31 cellular contexts compared by ENCODE assay signal in the genomic region with DNA sequence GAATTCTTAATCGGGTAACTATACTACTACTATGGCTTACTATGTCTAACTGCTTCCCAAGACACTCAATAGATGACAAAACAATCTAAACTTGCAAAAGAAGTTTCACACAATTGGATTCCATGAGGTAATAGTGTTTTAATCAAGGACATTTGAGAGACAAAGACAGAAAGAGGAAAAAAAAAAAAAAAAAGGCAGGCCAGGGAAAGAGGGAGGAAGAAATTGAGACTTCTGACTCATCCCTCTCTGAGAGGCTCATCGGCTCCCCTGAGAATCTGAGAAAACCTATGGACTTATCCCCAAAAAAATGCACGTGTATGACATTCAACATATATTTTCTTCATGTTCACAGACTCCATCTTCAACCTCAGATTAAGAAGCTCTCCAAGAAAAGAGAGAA.
DNase-seq lines count a peak whose midpoint lies in the region; ATAC-seq, FAIRE-seq and TF ChIP-seq lines count a peak whose summit lies in the region.
"Had no signal": no experiment of that assay in that cellular context is flagged by ENCODE, and none has a peak within 500 bp of the region (broad histone marks: within the 10 kb centered on the region; RNA-seq: fewer than 3 reads in every experiment).

No MANE protein-coding gene starts in this region.

- H3K9me3 Mint-ChIP-seq in activated naive CD4-positive, alpha-beta T cell treated with anti-CD3 and anti-CD28 coated beads, Interleukin-2, amount 50 U/mL, for 24 hours = no peaks in the 10 kb centered on the region
- H3K9me3 Mint-ChIP-seq in activated naive CD4-positive, alpha-beta T cell treated with anti-CD3 and anti-CD28 coated beads, Interleukin-2, amount 10 ng/mL, durations not matched to agents 7 days and 5 days = no peaks in the 10 kb centered on the region
- peaks cover 2% of the 10 kb centered on the region for H3K9me3 Mint-ChIP-seq in astrocyte (ENCODE audit: unreplicated experiment)
- no peaks in the 10 kb centered on the region for H3K9me3 Mint-ChIP-seq in naive thymus-derived CD4-positive, alpha-beta T cell
- H3K9me3 Mint-ChIP-seq: immature natural killer cell; T-helper 1 cell treated with Interleukin-12 subunit alpha and Interleukin-12 subunit beta and Interleukin-4 antibody, amounts not matched to agents 30 μg/mL and 1 μg/mL, for 36 hours; type B pancreatic cell had no signal

- H3K36me3 Mint-ChIP-seq in activated naive CD4-positive, alpha-beta T cell treated with anti-CD3 and anti-CD28 coated beads, Interleukin-2, amount 50 U/mL, for 24 hours = peaks cover 16% of the 10 kb centered on the region
- peaks cover 10% of the 10 kb centered on the region for H3K36me3 Mint-ChIP-seq in activated naive CD4-positive, alpha-beta T cell treated with anti-CD3 and anti-CD28 coated beads, Interleukin-2, amount 10 ng/mL, durations not matched to agents 7 days and 5 days
- no peaks in the 10 kb centered on the region for H3K36me3 Mint-ChIP-seq in astrocyte (ENCODE audit: low read depth, unreplicated experiment)
- peaks cover 0 to 39% (median 18%) of the 10 kb centered on the region in 5 donors for H3K36me3 Mint-ChIP-seq in naive thymus-derived CD4-positive, alpha-beta T cell

- no peak for FAIRE-seq in astrocyte (lab: Jason Lieb, UNC)
- FAIRE-seq: A204.1, D721Med, K562, small intestine had no signal

- POLR2A ChIA-PET in naive thymus-derived CD4-positive, alpha-beta T cell (lab: Charles Lee) = no interaction called here

- H3K27ac Mint-ChIP-seq in activated naive CD4-positive, alpha-beta T cell treated with anti-CD3 and anti-CD28 coated beads, Interleukin-2, amount 50 U/mL, for 24 hours = peak overlapping the region; percentile 55
- no peak overlapping the region for H3K27ac Mint-ChIP-seq in activated naive CD4-positive, alpha-beta T cell treated with anti-CD3 and anti-CD28 coated beads, Interleukin-2, amount 10 ng/mL, durations not matched to agents 7 days and 5 days
- peak overlapping the region; percentile 22 for H3K27ac Mint-ChIP-seq in astrocyte (ENCODE audit: unreplicated experiment)
- no peak overlapping the region for H3K27ac Mint-ChIP-seq in naive thymus-derived CD4-positive, alpha-beta T cell
- H3K27ac Mint-ChIP-seq: immature natural killer cell; T-helper 1 cell treated with Interleukin-12 subunit alpha and Interleukin-12 subunit beta and Interleukin-4 antibody, amounts not matched to agents 30 μg/mL and 1 μg/mL, for 36 hours; type B pancreatic cell had no signal

- H3K4me3 ChIP-seq in astrocyte (ENCODE audit: insufficient read depth, low read depth, low read length) (no peak overlapping the region), fibroblast of the aortic adventitia (ENCODE audit: low read depth, low read length) (no peak overlapping the region)
- no peak overlapping the region for H3K4me3 ChIP-seq in naive thymus-derived CD4-positive, alpha-beta T cell (ENCODE audit: low read length)
- H3K4me3 ChIP-seq: adrenal gland; BLaER1 treated with 17β-estradiol and CSF1 and Interleukin-3, amounts not matched to agents 10 nM and 100 nM; esophagus squamous epithelium; K562; psoas muscle had no signal

- no peaks in the 10 kb centered on the region for H3K9me3 ChIP-seq in astrocyte (ENCODE audit: insufficient read depth, low read depth, low read length)
- no peaks in the 10 kb centered on the region for H3K9me3 ChIP-seq in naive thymus-derived CD4-positive, alpha-beta T cell (ENCODE audit: control insufficient read depth in 2 of 3, low read length in 3 of 3)
- H3K9me3 ChIP-seq: adrenal gland, esophagus squamous epithelium had no signal

- ATAC-seq in naive thymus-derived CD4-positive, alpha-beta T cell = no peak
- ATAC-seq: K562; left ventricle myocardium superior; PC-3; psoas muscle; stimulated activated naive CD8-positive, alpha-beta T cell treated with anti-CD3 and anti-CD28 coated beads, Interleukin-15, amount 100 ng/mL, for 72 hours had no signal

- TF ChIP-seq CTCF in astrocyte (IDR thresholded peaks at IDR 0.05; ENCODE audit: insufficient read depth, low read depth, low read length) (no peak), fibroblast of the aortic adventitia (IDR thresholded peaks at IDR 0.05; ENCODE audit: insufficient read depth, low read length) (no peak)

- no peaks in the 10 kb centered on the region for H3K27me3 ChIP-seq in astrocyte (ENCODE audit: insufficient read depth, low read length)
- H3K27me3 ChIP-seq in naive thymus-derived CD4-positive, alpha-beta T cell (ENCODE audit: control insufficient read depth in 2 of 2, insufficient read depth in 2 of 2, low read length in 2 of 2) = no peaks in the 10 kb centered on the region
- H3K27me3 ChIP-seq: adrenal gland; BLaER1 treated with 17β-estradiol and CSF1 and Interleukin-3, amounts not matched to agents 10 nM and 100 nM; esophagus squamous epithelium had no signal

- no peak overlapping the region for H3K4me3 Mint-ChIP-seq in activated naive CD4-positive, alpha-beta T cell treated with anti-CD3 and anti-CD28 coated beads, Interleukin-2, amount 50 U/mL, for 24 hours
- H3K4me3 Mint-ChIP-seq in activated naive CD4-positive, alpha-beta T cell treated with anti-CD3 and anti-CD28 coated beads, Interleukin-2, amount 10 ng/mL, durations not matched to agents 7 days and 5 days = no peak overlapping the region
- H3K4me3 Mint-ChIP-seq in astrocyte (ENCODE audit: unreplicated experiment) = no peak overlapping the region
- no peak overlapping the region for H3K4me3 Mint-ChIP-seq in naive thymus-derived CD4-positive, alpha-beta T cell
- H3K4me3 Mint-ChIP-seq: immature natural killer cell; stimulated activated naive CD8-positive, alpha-beta T cell treated with anti-CD3 and anti-CD28 coated beads, Interleukin-15, amount 100 ng/mL, for 72 hours; T-helper 1 cell treated with Interleukin-12 subunit alpha and Interleukin-12 subunit beta and Interleukin-4 antibody, amounts not matched to agents 30 μg/mL and 1 μg/mL, for 36 hours; type B pancreatic cell had no signal

- H3K9ac ChIP-seq in astrocyte (ENCODE audit: low read length) = no peak overlapping the region
- H3K9ac ChIP-seq: BLaER1 treated with 17β-estradiol and CSF1 and Interleukin-3, amounts not matched to agents 10 nM and 100 nM had no signal

- no peak for DNase-seq in activated naive CD4-positive, alpha-beta T cell treated with anti-CD3 and anti-CD28 coated beads, Interleukin-2, amount 10 ng/mL, durations not matched to agents 7 days and 5 days
- DNase-seq in astrocyte (ENCODE audit: low read depth) (peak; percentile 8), fibroblast of the aortic adventitia (ENCODE audit: low read depth) (peak; percentile 14), NCI-H526 (lab: John Stamatoyannopoulos, UW) (no peak), NCI-H1092 treated with DMSO at 0.1 percent for 48 hours (lab: John Stamatoyannopoulos, UW) (no peak)
- DNase-seq in stimulated activated naive CD4-positive, alpha-beta T cell (lab: John Stamatoyannopoulos, UW) = no peak
- no peak for DNase-seq in naive thymus-derived CD4-positive, alpha-beta T cell
- DNase-seq: activated CD8-positive, alpha-beta memory T cell treated with anti-CD3 and anti-CD28 coated beads, Interleukin-2, amount 50 U/mL, for 48 hours; activated effector memory CD4-positive, alpha-beta T cell treated with Interleukin-2 at 50 U/mL for 16 hours; adrenal gland; effector memory CD4-positive, alpha-beta T cell; esophagus squamous epithelium; GDM1; immature natural killer cell; left ventricle myocardium superior; MV-4-11; NCI-H1694 treated with DMSO at 0.1 percent for 48 hours; NCI-H2227 treated with DMSO at 0.1 percent for 48 hours; PC-3; psoas muscle; small intestine; stimulated activated CD4-positive, alpha-beta T cell treated with anti-CD3 and anti-CD28 coated beads, Interleukin-4, amount 100 ng/mL, for 1 hour; stimulated activated naive CD8-positive, alpha-beta T cell treated with anti-CD3 and anti-CD28 coated beads, Interleukin-15, amount 100 ng/mL, for 72 hours had no signal

- no peak overlapping the region for H3K4me2 ChIP-seq in astrocyte (ENCODE audit: low read length)
- H3K4me2 ChIP-seq: BLaER1 treated with 17β-estradiol and CSF1 and Interleukin-3, amounts not matched to agents 10 nM and 100 nM had no signal

- CTCF ChIA-PET in activated naive CD4-positive, alpha-beta T cell treated with anti-CD3 and anti-CD28 coated beads, Interleukin-2, amount 10 ng/mL, durations not matched to agents 7 days and 5 days (lab: Charles Lee) = no interaction called here
- CTCF ChIA-PET in naive thymus-derived CD4-positive, alpha-beta T cell (lab: Charles Lee) = interaction anchor here (0.5 to 1.1 kb wide), 2 partner anchors 42 to 57 kb away, joined by 3 read pairs; no protein-coding TSS in a partner anchor

- no peaks in the 10 kb centered on the region for H3K36me3 ChIP-seq in astrocyte (ENCODE audit: insufficient read depth, low read length)
- H3K36me3 ChIP-seq in naive thymus-derived CD4-positive, alpha-beta T cell (ENCODE audit: control insufficient read depth in 2 of 3, insufficient read depth in 3 of 3, low read length in 3 of 3) = no peaks in the 10 kb centered on the region
- H3K36me3 ChIP-seq: adrenal gland had no signal

- intact Hi-C loops in naive thymus-derived CD4-positive, alpha-beta T cell (cut with micrococcal nuclease) = no loop called here

- H3K27ac ChIP-seq in astrocyte (ENCODE audit: low read depth, low read length) = no peak overlapping the region
- no peak overlapping the region for H3K27ac ChIP-seq in naive thymus-derived CD4-positive, alpha-beta T cell (ENCODE audit: low read depth, low read length)
- H3K27ac ChIP-seq: adrenal gland; BLaER1 treated with 17β-estradiol and CSF1 and Interleukin-3, amounts not matched to agents 10 nM and 100 nM; esophagus squamous epithelium; psoas muscle; VCaP had no signal

- no peaks in the 10 kb centered on the region for H3K79me2 ChIP-seq in astrocyte (ENCODE audit: insufficient read depth, low read length)

- H3K4me1 Mint-ChIP-seq in activated naive CD4-positive, alpha-beta T cell treated with anti-CD3 and anti-CD28 coated beads, Interleukin-2, amount 50 U/mL, for 24 hours = peaks cover 46% of the 10 kb centered on the region
- H3K4me1 Mint-ChIP-seq in activated naive CD4-positive, alpha-beta T cell treated with anti-CD3 and anti-CD28 coated beads, Interleukin-2, amount 10 ng/mL, durations not matched to agents 7 days and 5 days = no peaks in the 10 kb centered on the region
- peaks cover 9% of the 10 kb centered on the region for H3K4me1 Mint-ChIP-seq in astrocyte (ENCODE audit: low read depth, unreplicated experiment)
- H3K4me1 Mint-ChIP-seq in naive thymus-derived CD4-positive, alpha-beta T cell = peaks cover 7 to 42% (median 33%) of the 10 kb centered on the region in 7 donors

- H3K4me1 ChIP-seq in astrocyte (ENCODE audit: insufficient read depth, low read length) = no peaks in the 10 kb centered on the region
- no peaks in the 10 kb centered on the region for H3K4me1 ChIP-seq in naive thymus-derived CD4-positive, alpha-beta T cell (ENCODE audit: control insufficient read depth in 2 of 2, insufficient read depth in 2 of 2, low read length in 2 of 2)
- H3K4me1 ChIP-seq: esophagus squamous epithelium, psoas muscle had no signal

- H4K20me1 ChIP-seq in astrocyte (ENCODE audit: insufficient read depth, low read length) = no peaks in the 10 kb centered on the region
- H4K20me1 ChIP-seq: BLaER1 treated with 17β-estradiol and CSF1 and Interleukin-3, amounts not matched to agents 10 nM and 100 nM had no signal

- H2AFZ ChIP-seq in astrocyte (ENCODE audit: low read depth, low read length) = no peak overlapping the region

- H3K27me3 Mint-ChIP-seq in activated naive CD4-positive, alpha-beta T cell treated with anti-CD3 and anti-CD28 coated beads, Interleukin-2, amount 50 U/mL, for 24 hours = no peaks in the 10 kb centered on the region
- H3K27me3 Mint-ChIP-seq in activated naive CD4-positive, alpha-beta T cell treated with anti-CD3 and anti-CD28 coated beads, Interleukin-2, amount 10 ng/mL, durations not matched to agents 7 days and 5 days = no peaks in the 10 kb centered on the region
- no peaks in the 10 kb centered on the region for H3K27me3 Mint-ChIP-seq in astrocyte (ENCODE audit: low read depth, unreplicated experiment)
- no peaks in the 10 kb centered on the region for H3K27me3 Mint-ChIP-seq in naive thymus-derived CD4-positive, alpha-beta T cell
- H3K27me3 Mint-ChIP-seq: stimulated activated naive CD8-positive, alpha-beta T cell treated with anti-CD3 and anti-CD28 coated beads, Interleukin-15, amount 100 ng/mL, for 72 hours; type B pancreatic cell had no signal

Comparison
In these comparisons a context has a peak if more than half of its experiments do, and no peak if none do; other contexts are left out.
1. H3K27ac Mint-ChIP-seq: peak in activated naive CD4-positive, alpha-beta T cell treated with anti-CD3 and anti-CD28 coated beads, Interleukin-2, amount 50 U/mL, for 24 hours (single experiment) and astrocyte (single experiment); none in activated naive CD4-positive, alpha-beta T cell treated with anti-CD3 and anti-CD28 coated beads, Interleukin-2, amount 10 ng/mL, durations not matched to agents 7 days and 5 days (single experiment) and naive thymus-derived CD4-positive, alpha-beta T cell (0 of 9).
2. DNase-seq: peak in astrocyte (single experiment) and fibroblast of the aortic adventitia (single experiment); none in activated naive CD4-positive, alpha-beta T cell treated with anti-CD3 and anti-CD28 coated beads, Interleukin-2, amount 10 ng/mL, durations not matched to agents 7 days and 5 days (single experiment), NCI-H526 (0 of 2), NCI-H1092 treated with DMSO at 0.1 percent for 48 hours (single experiment), stimulated activated naive CD4-positive, alpha-beta T cell (0 of 6) and naive thymus-derived CD4-positive, alpha-beta T cell (0 of 9).